ENCODE assay signal across 4 cellular contexts in genomic region chr19:53969366-53969765, GRCh38. TPM values are rescaled to one million over a fixed set of nuclear protein-coding genes. Genes with fewer than 3 reads are reported as not detected.
"Had no signal": no experiment of that assay in that cellular context is flagged by ENCODE, and none has a peak within 500 bp of the region (broad histone marks: within the 10 kb centered on the region; RNA-seq: fewer than 3 reads in every experiment).

No MANE protein-coding gene starts in this region.

- ATAC-seq: GM12878 had no signal

- H3K4me3 ChIP-seq: GM12878 had no signal

- DNase-seq: GDM1, GF-D8 had no signal

RNA-seq across cellular contexts. Expression of gene CACNG8, which starts 6.6 kb away (rescaled TPM):
- total RNA-seq: GM12878 had no signal
- polyA plus RNA-seq: GM12878 had no signal

RNA-seq across cellular contexts. Expression of gene CACNG6, which starts 22.1 kb away (rescaled TPM):
- total RNA-seq: G401, GM12878 had no signal
